1 cellular context compared by ENCODE assay signal in the genomic region with DNA sequence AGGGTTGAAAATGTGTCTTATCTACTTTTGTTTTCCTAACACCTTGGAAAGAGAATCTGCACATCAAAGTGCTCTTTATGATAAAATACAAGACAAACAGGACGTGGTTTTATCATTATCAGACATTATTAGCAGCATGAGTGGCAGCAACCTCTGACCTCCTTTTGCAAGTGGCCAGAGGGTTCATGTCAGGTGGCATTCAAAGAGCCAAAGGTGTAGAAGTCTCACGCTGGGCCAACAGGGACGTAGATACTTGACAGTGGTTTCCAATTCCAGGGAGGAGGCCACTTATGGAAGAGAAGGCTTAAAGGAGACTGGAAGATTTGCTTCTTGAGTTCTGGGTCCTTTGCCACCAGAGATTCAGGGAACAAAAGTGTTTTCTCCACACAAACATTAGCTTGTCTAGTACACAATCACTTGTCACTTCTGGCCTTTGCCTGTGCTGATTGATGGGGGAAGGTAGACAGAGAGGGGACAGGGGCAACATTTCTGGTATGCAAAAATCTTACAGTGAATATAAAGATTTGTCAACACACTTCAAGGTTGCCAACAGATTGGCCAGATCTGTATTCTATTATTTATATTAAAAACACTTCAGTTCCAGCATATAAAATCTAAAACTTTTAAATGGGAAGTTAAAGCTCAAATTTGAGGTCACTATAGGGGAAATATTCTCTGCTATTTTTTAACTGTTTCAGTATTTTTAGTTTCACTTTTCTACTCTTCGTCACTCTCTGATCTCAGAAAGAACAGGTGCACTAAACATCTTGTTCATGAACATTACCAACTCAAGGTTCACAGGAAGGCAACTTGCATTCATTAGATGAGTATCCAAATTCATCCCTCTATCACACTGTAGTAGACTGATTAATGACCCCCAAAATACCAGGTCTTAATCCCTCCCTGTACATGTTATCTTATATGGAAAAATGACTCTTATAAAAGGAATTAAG.
TF ChIP-seq lines count a peak whose summit lies in the region.

No MANE protein-coding gene starts in this region.

TF ChIP-seq in GM12878, 131 proteins besides CTCF, POLR2A, EP300 and RAD21 (continued from another document):
- peak; percentile 52 for TF ChIP-seq MTA2 (IDR thresholded peaks at IDR 0.05; ENCODE audit: low read depth)
- TF ChIP-seq RELA (IDR thresholded peaks at IDR 0.05; ENCODE audit: borderline replicate concordance, partially characterized antibody) = no peak
- TF ChIP-seq MTA3 (IDR thresholded peaks at IDR 0.05; ENCODE audit: borderline replicate concordance, low read length) = no peak
- TF ChIP-seq TBL1XR1 (IDR thresholded peaks at IDR 0.05; ENCODE audit: low read depth, low read length) = 0 out of 2 replicates have a peak, but pooled peaks have one; percentile 25
- TF ChIP-seq NBN (IDR thresholded peaks at IDR 0.05) = no peak
- TF ChIP-seq, protein P1, sequence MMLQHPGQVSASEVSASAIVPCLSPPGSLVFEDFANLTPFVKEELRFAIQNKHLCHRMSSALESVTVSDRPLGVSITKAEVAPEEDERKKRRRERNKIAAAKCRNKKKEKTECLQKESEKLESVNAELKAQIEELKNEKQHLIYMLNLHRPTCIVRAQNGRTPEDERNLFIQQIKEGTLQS (IDR thresholded peaks at IDR 0.05; ENCODE audit: borderline replicate concordance, extremely low read depth, low read depth, low read length) = no peak
- TF ChIP-seq IKZF2 (IDR thresholded peaks at IDR 0.05) = no peak; a peak in 1 of 4 replicates
- no peak for TF ChIP-seq ETV6 (conservative IDR thresholded peaks at IDR 0.05 in 1 of 2, IDR thresholded peaks at IDR 0.05 in 1 of 2; ENCODE audit: borderline replicate concordance in 1 of 2, low read depth in 1 of 2)
- TF ChIP-seq RAD51 (IDR thresholded peaks at IDR 0.05) = no peak
- TF ChIP-seq ZSCAN29 (IDR thresholded peaks at IDR 0.05) = no peak
- no peak for TF ChIP-seq CHD4 (IDR thresholded peaks at IDR 0.05)
- TF ChIP-seq USF1 (IDR thresholded peaks at IDR 0.05; ENCODE audit: borderline replicate concordance, extremely low read length, insufficient read depth, low read depth, low read length) = no peak
- TF ChIP-seq ASH2L (IDR thresholded peaks at IDR 0.05; ENCODE audit: borderline replicate concordance, low read depth) = no peak
- TF ChIP-seq, protein P2, sequence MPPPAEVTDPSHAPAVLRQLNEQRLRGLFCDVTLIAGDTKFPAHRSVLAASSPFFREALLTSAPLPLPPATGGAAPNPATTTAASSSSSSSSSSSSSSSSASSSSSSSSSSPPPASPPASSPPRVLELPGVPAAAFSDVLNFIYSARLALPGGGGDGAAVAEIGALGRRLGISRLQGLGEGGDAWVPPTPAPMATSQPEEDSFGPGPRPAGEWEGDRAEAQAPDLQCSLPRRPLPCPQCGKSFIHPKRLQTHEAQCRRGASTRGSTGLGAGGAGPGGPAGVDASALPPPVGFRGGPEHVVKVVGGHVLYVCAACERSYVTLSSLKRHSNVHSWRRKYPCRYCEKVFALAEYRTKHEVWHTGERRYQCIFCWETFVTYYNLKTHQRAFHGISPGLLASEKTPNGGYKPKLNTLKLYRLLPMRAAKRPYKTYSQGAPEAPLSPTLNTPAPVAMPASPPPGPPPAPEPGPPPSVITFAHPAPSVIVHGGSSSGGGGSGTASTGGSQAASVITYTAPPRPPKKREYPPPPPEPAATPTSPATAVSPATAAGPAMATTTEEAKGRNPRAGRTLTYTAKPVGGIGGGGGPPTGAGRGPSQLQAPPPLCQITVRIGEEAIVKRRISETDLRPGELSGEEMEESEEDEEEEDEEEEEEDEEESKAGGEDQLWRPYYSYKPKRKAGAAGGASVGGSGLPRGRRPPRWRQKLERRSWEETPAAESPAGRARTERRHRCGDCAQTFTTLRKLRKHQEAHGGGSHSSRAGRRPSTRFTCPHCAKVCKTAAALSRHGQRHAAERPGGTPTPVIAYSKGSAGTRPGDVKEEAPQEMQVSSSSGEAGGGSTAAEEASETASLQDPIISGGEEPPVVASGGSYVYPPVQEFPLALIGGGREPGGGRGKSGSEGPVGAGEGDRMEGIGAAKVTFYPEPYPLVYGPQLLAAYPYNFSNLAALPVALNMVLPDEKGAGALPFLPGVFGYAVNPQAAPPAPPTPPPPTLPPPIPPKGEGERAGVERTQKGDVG (CRISPR knock-in tag; IDR thresholded peaks at IDR 0.05) = no peak
- no peak for TF ChIP-seq RB1 (IDR thresholded peaks at IDR 0.05; ENCODE audit: borderline replicate concordance)
- TF ChIP-seq BMI1 (IDR thresholded peaks at IDR 0.05; ENCODE audit: borderline replicate concordance) = no peak
- no peak for TF ChIP-seq SMC3 (IDR thresholded peaks at IDR 0.05; ENCODE audit: borderline replicate concordance, low read length)
- peak; percentile 57; the same call in 1 of the 2 replicates for TF ChIP-seq CREB1 (IDR thresholded peaks at IDR 0.05; ENCODE audit: low read depth)
- TF ChIP-seq RBBP5 (conservative IDR thresholded peaks at IDR 0.05) = no peak
- TF ChIP-seq SP1 (IDR thresholded peaks at IDR 0.05; ENCODE audit: low read depth, low read length) = no peak
